In the genomic region with DNA sequence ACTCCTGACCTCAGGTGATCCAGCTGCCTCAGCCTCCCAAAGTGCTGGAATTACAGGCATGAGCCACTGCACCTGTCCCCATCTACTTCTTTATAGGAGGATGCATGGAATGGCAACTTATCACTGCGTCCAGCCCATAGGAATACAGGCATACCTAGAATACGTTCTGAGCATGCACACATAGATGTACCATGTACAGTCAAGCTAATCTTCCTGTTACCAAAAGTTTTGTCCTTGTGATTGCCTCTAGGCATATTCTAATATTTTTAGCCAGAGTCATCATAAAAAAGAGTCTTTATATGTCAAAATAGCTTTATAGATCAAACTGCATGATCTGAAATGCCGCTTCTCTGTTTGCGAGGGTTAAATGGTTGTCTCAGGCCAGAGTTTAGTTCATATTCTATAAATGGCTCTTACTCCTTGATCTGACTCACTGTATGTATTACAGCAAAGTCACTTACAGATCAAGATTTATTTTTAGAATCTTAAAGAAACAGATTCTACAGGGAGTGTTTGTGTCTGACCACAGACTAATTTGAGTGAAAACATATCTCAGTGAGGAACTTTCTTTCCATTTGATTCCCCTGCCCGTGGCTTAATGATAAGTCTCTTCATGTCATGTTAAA, we compare ENCODE assay signal across 12 cellular contexts.
DNase-seq lines count a peak whose midpoint lies in the region; ATAC-seq, FAIRE-seq and TF ChIP-seq lines count a peak whose summit lies in the region.
"Had no signal": no experiment of that assay in that cellular context is flagged by ENCODE, and none has a peak within 500 bp of the region (broad histone marks: within the 10 kb centered on the region; RNA-seq: fewer than 3 reads in every experiment).

No MANE protein-coding gene starts in this region.

- peaks cover 3% of the 10 kb centered on the region; the same call in 1 of the 2 replicates for H3K4me1 ChIP-seq in GM12878 (ENCODE audit: control insufficient read depth, insufficient read depth, low read length)
- H3K4me1 ChIP-seq in ovary (ENCODE audit: insufficient read depth), result no peaks in the 10 kb centered on the region
- no peaks in the 10 kb centered on the region for H3K4me1 ChIP-seq in lower lobe of right lung

- H3K27ac Mint-ChIP-seq in natural killer cell treated with Interleukin-12 subunit alpha and Interleukin-12 subunit beta and Interleukin-15 and Interleukin-18, amount 100 ng/mL, for 72 hours, result no peak overlapping the region
- H3K27ac Mint-ChIP-seq: activated T-cell treated with anti-CD3 and anti-CD28 coated beads, Interleukin-2, amount 50 U/mL, for 24 hours had no signal

- H3K36me3 ChIP-seq in BJ (ENCODE audit: control insufficient read depth, insufficient read depth, low read length) (no peaks in the 10 kb centered on the region), GM12878 (ENCODE audit: control insufficient read depth in 2 of 2, insufficient read depth in 2 of 2, low read length in 1 of 2) (no peaks in the 10 kb centered on the region; a peak in 1 of 4 replicates), ovary (no peaks in the 10 kb centered on the region), lower lobe of right lung (no peaks in the 10 kb centered on the region)
- H3K36me3 ChIP-seq: thyroid gland had no signal

- FAIRE-seq in GM12878 (lab: Jason Lieb, UNC), result no peak

- H3K9ac ChIP-seq in GM12878 (ENCODE audit: control insufficient read depth, insufficient read depth, low read length), result no peak overlapping the region

- no TSS peak for BruUV-seq in GM12878 (replicated peaks; lab: Mats Ljungman, UMichigan)

- H3K9me3 ChIP-seq in GM12878 (replicated peaks; ENCODE audit: control insufficient read depth, insufficient read depth, low read length) (no peaks in the 10 kb centered on the region), ovary (no peaks in the 10 kb centered on the region), lower lobe of right lung (no peaks in the 10 kb centered on the region)
- H3K9me3 ChIP-seq: thyroid gland had no signal

- POLR2A ChIA-PET in BJ (lab: Charles Lee), result no interaction called here
- POLR2A ChIA-PET in GM12878 (lab: Charles Lee), result interaction anchor here (0.6 to 3.0 kb wide), 5 partner anchors 48 to 209 kb away, joined by 3 to 28 read pairs (median 3); no protein-coding TSS in a partner anchor

- no peak overlapping the region; the same call in 1 of the 2 replicates for H2AFZ ChIP-seq in GM12878 (ENCODE audit: control insufficient read depth, low read depth, low read length)

- TF ChIP-seq RAD21 in GM12878 (IDR thresholded peaks at IDR 0.05; ENCODE audit: insufficient read depth, low read depth, low read length), result 0 out of 2 replicates have a peak, but pooled peaks have one; percentile 10

- RAD21 ChIA-PET in GM12878 (lab: Charles Lee; ENCODE audit: unreplicated experiment), result interaction anchor here (0.8 to 3.0 kb wide), 14 partner anchors 11 to 260 kb away, joined by 3 to 73 read pairs (median 6); a partner anchor contains a TSS

- CTCF ChIA-PET in BJ (lab: Yijun Ruan, JAX) (interaction anchor here (0.9 kb wide), 1 partner anchor 324 kb away, joined by 3 read pairs; no protein-coding TSS in a partner anchor), GM12878 (lab: Yijun Ruan, JAX) (interaction anchor here (0.7 to 3.0 kb wide), 16 partner anchors 11 to 262 kb away, joined by 3 to 22 read pairs (median 4); a partner anchor contains a TSS)

- H3K4me3 Mint-ChIP-seq in natural killer cell treated with Interleukin-12 subunit alpha and Interleukin-12 subunit beta and Interleukin-15 and Interleukin-18, amount 100 ng/mL, for 72 hours, result no peak overlapping the region
- H3K4me3 Mint-ChIP-seq: activated T-cell treated with anti-CD3 and anti-CD28 coated beads, Interleukin-2, amount 50 U/mL, for 24 hours had no signal

- H3K27me3 Mint-ChIP-seq in natural killer cell treated with Interleukin-12 subunit alpha and Interleukin-12 subunit beta and Interleukin-15 and Interleukin-18, amount 100 ng/mL, for 72 hours, result peaks cover 8 to 20% of the 10 kb centered on the region in 2 donors

- H3K27ac ChIP-seq in GM12878 (ENCODE audit: control insufficient read depth, insufficient read depth), result peak overlapping the region; percentile 27
- no peak overlapping the region for H3K27ac ChIP-seq in ovary
- no peak overlapping the region for H3K27ac ChIP-seq in lower lobe of right lung
- H3K27ac ChIP-seq: thyroid gland had no signal

- no peaks in the 10 kb centered on the region for H4K20me1 ChIP-seq in GM12878 (ENCODE audit: control insufficient read depth, insufficient read depth)

- no peaks in the 10 kb centered on the region for H3K27me3 ChIP-seq in BJ (ENCODE audit: control insufficient read depth, insufficient read depth, low read length)
- no peaks in the 10 kb centered on the region for H3K27me3 ChIP-seq in GM12878 (replicated peaks in 1 of 2; ENCODE audit: control insufficient read depth in 2 of 2, insufficient read depth in 2 of 2, low read length in 1 of 2)
- H3K27me3 ChIP-seq in ovary, result no peaks in the 10 kb centered on the region
- no peaks in the 10 kb centered on the region for H3K27me3 ChIP-seq in lower lobe of right lung (ENCODE audit: low read depth)
- H3K27me3 ChIP-seq: thyroid gland had no signal

- ATAC-seq in GM12878, result peak; percentile 54
- ATAC-seq in natural killer cell treated with Interleukin-12 subunit alpha and Interleukin-12 subunit beta and Interleukin-15 and Interleukin-18, amount 100 ng/mL, for 72 hours, result no peak
- no peak for ATAC-seq in GM18858 (IDR thresholded peaks at IDR 0.05; ENCODE audit: unreplicated experiment)
- ATAC-seq in lower lobe of right lung, result no peak

- in situ Hi-C loops in GM12878 (cut with MboI), result loop anchor here (5.0 to 10.0 kb wide), 2 partner anchors 146 to 228 kb away; no protein-coding TSS in a partner anchor

- DNase-seq in BJ (ENCODE audit: low read depth), result peak; percentile 20
- peak; percentile 12 for DNase-seq in HT1080 (ENCODE audit: low read depth)
- DNase-seq in GM12878 (ENCODE audit: low read depth, low spot score), result no peak
- peak; percentile 60 for DNase-seq in kidney tubule cell (ENCODE audit: low spot score)
- DNase-seq in natural killer cell treated with Interleukin-12 subunit alpha and Interleukin-12 subunit beta and Interleukin-15 and Interleukin-18, amount 100 ng/mL, for 72 hours (ENCODE audit: low spot score), result no peak
- no peak for DNase-seq in ovary
- no peak for DNase-seq in lower lobe of right lung
- DNase-seq: activated T-cell treated with anti-CD3 and anti-CD28 coated beads, Interleukin-2, amount 50 U/mL, for 24 hours; cerebellar nuclear complex; NCI-H446; thyroid gland had no signal

- no peaks in the 10 kb centered on the region for H3K36me3 Mint-ChIP-seq in natural killer cell treated with Interleukin-12 subunit alpha and Interleukin-12 subunit beta and Interleukin-15 and Interleukin-18, amount 100 ng/mL, for 72 hours

- TF ChIP-seq EP300 in GM12878 (IDR thresholded peaks at IDR 0.05; ENCODE audit: borderline replicate concordance in 1 of 2, control insufficient read depth in 1 of 2, low read depth in 2 of 2, low read length in 2 of 2) (0 out of 4 replicates have a peak, but pooled peaks of 1 of the 2 experiments have one; percentile 33), ovary (IDR thresholded peaks at IDR 0.05) (no peak)

- H3K4me1 Mint-ChIP-seq in natural killer cell treated with Interleukin-12 subunit alpha and Interleukin-12 subunit beta and Interleukin-15 and Interleukin-18, amount 100 ng/mL, for 72 hours (ENCODE audit: low read depth in 2 of 2), result no peaks in the 10 kb centered on the region

- no peaks in the 10 kb centered on the region for H3K79me2 ChIP-seq in GM12878 (ENCODE audit: control insufficient read depth, insufficient read depth, low read length)

- 59% methylated on average over 5 of the region's 5 CpGs for WGBS in GM12878 (ENCODE audit: insufficient coverage, insufficient replicate concordance, low lambda C conversion rate, missing lambda C conversion rate)
- WGBS in ovary, 3 donors, result 66 to 74% (median 70%) methylated on average over 5 of the region's 5 CpGs

- no peaks in the 10 kb centered on the region for H3K9me3 Mint-ChIP-seq in natural killer cell treated with Interleukin-12 subunit alpha and Interleukin-12 subunit beta and Interleukin-15 and Interleukin-18, amount 100 ng/mL, for 72 hours
- H3K9me3 Mint-ChIP-seq: activated T-cell treated with anti-CD3 and anti-CD28 coated beads, Interleukin-2, amount 50 U/mL, for 24 hours had no signal

- TF ChIP-seq POLR2A in GM12878 (IDR thresholded peaks at IDR 0.05; ENCODE audit: low read depth, low read length), result no peak
- no peak for TF ChIP-seq POLR2A in ovary (IDR thresholded peaks at IDR 0.05)

- TF ChIP-seq CTCF in BJ (IDR thresholded peaks at IDR 0.05; ENCODE audit: insufficient read depth, low read depth, low read length), result no peak
- TF ChIP-seq CTCF in GM12878 (IDR thresholded peaks at IDR 0.05 in 2 of 3, conservative IDR thresholded peaks at IDR 0.05 in 1 of 3; ENCODE audit: control insufficient read depth in 2 of 3, extremely low read depth in 1 of 3, insufficient read depth in 1 of 3, low read depth in 3 of 3, low read length in 3 of 3), result no peak
- TF ChIP-seq CTCF in ovary (IDR thresholded peaks at IDR 0.05), result no peak
- TF ChIP-seq CTCF in lower lobe of right lung (IDR thresholded peaks at IDR 0.05), result no peak

- intact Hi-C loops in GM12878 (cut with micrococcal nuclease; ENCODE audit: unreplicated experiment) (loop anchor here (5.0 kb wide), 1 partner anchor 229 kb away; no protein-coding TSS in a partner anchor), ovary (cut with DNase I) (no loop called here), lower lobe of right lung (cut with DNase I) (no loop called here)

- H3K4me2 ChIP-seq in GM12878 (ENCODE audit: control insufficient read depth, insufficient read depth), result no peak overlapping the region

- H3K4me3 ChIP-seq in BJ (ENCODE audit: low read depth, low read length) (no peak overlapping the region), GM12878 (no peak overlapping the region), ovary (no peak overlapping the region), lower lobe of right lung (no peak overlapping the region)
- H3K4me3 ChIP-seq: thyroid gland had no signal

- SMC1A ChIA-PET in GM12878 (lab: Charles Lee; ENCODE audit: uncharacterized antibody, unreplicated experiment), result interaction anchor here (0.7 to 3.0 kb wide), 16 partner anchors 10 to 259 kb away, joined by 3 to 81 read pairs (median 4); a partner anchor contains a TSS

TF ChIP-seq in GM12878, 131 proteins besides CTCF, POLR2A, EP300 and RAD21 (continues in another document):
- TF ChIP-seq, protein P1, sequence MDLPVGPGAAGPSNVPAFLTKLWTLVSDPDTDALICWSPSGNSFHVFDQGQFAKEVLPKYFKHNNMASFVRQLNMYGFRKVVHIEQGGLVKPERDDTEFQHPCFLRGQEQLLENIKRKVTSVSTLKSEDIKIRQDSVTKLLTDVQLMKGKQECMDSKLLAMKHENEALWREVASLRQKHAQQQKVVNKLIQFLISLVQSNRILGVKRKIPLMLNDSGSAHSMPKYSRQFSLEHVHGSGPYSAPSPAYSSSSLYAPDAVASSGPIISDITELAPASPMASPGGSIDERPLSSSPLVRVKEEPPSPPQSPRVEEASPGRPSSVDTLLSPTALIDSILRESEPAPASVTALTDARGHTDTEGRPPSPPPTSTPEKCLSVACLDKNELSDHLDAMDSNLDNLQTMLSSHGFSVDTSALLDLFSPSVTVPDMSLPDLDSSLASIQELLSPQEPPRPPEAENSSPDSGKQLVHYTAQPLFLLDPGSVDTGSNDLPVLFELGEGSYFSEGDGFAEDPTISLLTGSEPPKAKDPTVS (IDR thresholded peaks at IDR 0.05; ENCODE audit: low read depth, low read length), result no peak
- peak; percentile 62; the same call in 1 of the 2 replicates for TF ChIP-seq CREM (IDR thresholded peaks at IDR 0.05; ENCODE audit: low read depth)

Comparison
In these comparisons a context has a peak if more than half of its experiments do, and no peak if none do; other contexts are left out.
1. DNase-seq: peak in BJ (single experiment), HT1080 (single experiment) and kidney tubule cell (single experiment); none in GM12878 (single experiment), natural killer cell treated with Interleukin-12 subunit alpha and Interleukin-12 subunit beta and Interleukin-15 and Interleukin-18, amount 100 ng/mL, for 72 hours (single experiment), ovary (0 of 5) and lower lobe of right lung (single experiment).